9 cellular contexts compared by ENCODE assay signal in genomic region chr13:41313117-41313516, GRCh38. TPM values are rescaled to one million over a fixed set of nuclear protein-coding genes. Genes with fewer than 3 reads are reported as not detected.
DNase-seq lines count a peak whose midpoint lies in the region; ATAC-seq and TF ChIP-seq lines count a peak whose summit lies in the region.
"Had no signal": no experiment of that assay in that cellular context is flagged by ENCODE, and none has a peak within 500 bp of the region (broad histone marks: within the 10 kb centered on the region; RNA-seq: fewer than 3 reads in every experiment).

No MANE protein-coding gene starts in this region.

- peak overlapping the region; percentile 96; the same call in 1 of the 2 replicates for H3K9ac ChIP-seq in HUES64 (ENCODE audit: low read depth, low read length)

- intact Hi-C loops in CD4-positive, alpha-beta memory T cell (cut with micrococcal nuclease) = loop anchor here (5.0 kb wide), 4 partner anchors 44 to 734 kb away; partner anchors contain the start of genes DGKH, KBTBD6 and WBP4

- peaks cover 0 to 2% (median 0%) of the 10 kb centered on the region in 8 donors for H3K9me3 Mint-ChIP-seq in CD4-positive, alpha-beta memory T cell
- no peaks in the 10 kb centered on the region for H3K9me3 Mint-ChIP-seq in central memory CD8-positive, alpha-beta T cell
- H3K9me3 Mint-ChIP-seq in natural killer cell treated with Interleukin-12 subunit alpha and Interleukin-12 subunit beta and Interleukin-15 and Interleukin-18, amount 100 ng/mL, for 72 hours = no peaks in the 10 kb centered on the region

- H3K4me3 Mint-ChIP-seq in CD4-positive, alpha-beta memory T cell = peak overlapping the region; percentile 49 to 96 (median 72)
- peak overlapping the region; percentile 98 for H3K4me3 Mint-ChIP-seq in central memory CD8-positive, alpha-beta T cell
- peak overlapping the region; percentile 98 for H3K4me3 Mint-ChIP-seq in natural killer cell treated with Interleukin-12 subunit alpha and Interleukin-12 subunit beta and Interleukin-15 and Interleukin-18, amount 100 ng/mL, for 72 hours

- in situ Hi-C loops in GM13977 (cut with MboI; ENCODE audit: low pct_unique_long_range_greater_than_20kb, low sequenced_read_pairs, unreplicated experiment) = no loop called here

- H3K4me3 ChIP-seq in CD4-positive, alpha-beta memory T cell (ENCODE audit: low read length in 2 of 2) = peak overlapping the region in 1 of 2 donors; percentile 9
- H3K4me3 ChIP-seq in HUES64 (ENCODE audit: low read length) = peak overlapping the region; percentile 85

- TF ChIP-seq CTCF in GM13977 (IDR thresholded peaks at IDR 0.05; ENCODE audit: extremely low read depth, insufficient read depth, missing control alignments) = no peak

- DNase-seq in CD4-positive, alpha-beta memory T cell = no peak
- DNase-seq in central memory CD8-positive, alpha-beta T cell (ENCODE audit: low spot score in 2 of 2) = no peak
- DNase-seq in natural killer cell treated with Interleukin-12 subunit alpha and Interleukin-12 subunit beta and Interleukin-15 and Interleukin-18, amount 100 ng/mL, for 72 hours (ENCODE audit: low spot score) = no peak
- no peak for DNase-seq in stimulated activated naive CD4-positive, alpha-beta T cell treated with Interleukin-2 at 50 U/mL for 16 hours (lab: John Stamatoyannopoulos, UW)
- no peak for DNase-seq in GM19238 (ENCODE audit: insufficient read length, low spot score)
- no peak for DNase-seq in GM13977 (ENCODE audit: low spot score)
- no peak for DNase-seq in SW480 (ENCODE audit: low spot score)
- DNase-seq: NCI-H524 had no signal

- WGBS in HUES64 = 43% methylated on average over 4 of the region's 5 CpGs

- POLR2A ChIA-PET in CD4-positive, alpha-beta memory T cell (lab: Charles Lee; ENCODE audit: partially characterized antibody) = interaction anchor here (1.0 to 1.6 kb wide), 2 partner anchors 15 to 50 kb away, joined by 4 to 6 read pairs; partner anchors contain the start of gene MTRF1

- no peaks in the 10 kb centered on the region for H3K9me3 ChIP-seq in CD4-positive, alpha-beta memory T cell (ENCODE audit: control insufficient read depth in 1 of 2, low read length in 2 of 2)
- no peaks in the 10 kb centered on the region for H3K9me3 ChIP-seq in HUES64 (ENCODE audit: insufficient read depth, low read depth, low read length)

- H3K4me1 Mint-ChIP-seq in CD4-positive, alpha-beta memory T cell = peaks cover 33 to 65% (median 50%) of the 10 kb centered on the region in 4 donors
- H3K4me1 Mint-ChIP-seq in central memory CD8-positive, alpha-beta T cell = peaks cover 32% of the 10 kb centered on the region
- H3K4me1 Mint-ChIP-seq in natural killer cell treated with Interleukin-12 subunit alpha and Interleukin-12 subunit beta and Interleukin-15 and Interleukin-18, amount 100 ng/mL, for 72 hours (ENCODE audit: low read depth in 2 of 2) = peaks cover 17 to 30% of the 10 kb centered on the region in 2 donors

- H3K27me3 ChIP-seq in CD4-positive, alpha-beta memory T cell (ENCODE audit: insufficient read depth, low read length) = no peaks in the 10 kb centered on the region
- no peaks in the 10 kb centered on the region for H3K27me3 ChIP-seq in HUES64 (ENCODE audit: insufficient read depth, low read length)

- peaks cover 51% of the 10 kb centered on the region for H3K4me1 ChIP-seq in CD4-positive, alpha-beta memory T cell (ENCODE audit: insufficient read depth, low read length)
- H3K4me1 ChIP-seq in HUES64 (ENCODE audit: insufficient read depth, low read length) = peaks cover 30% of the 10 kb centered on the region

- no peak overlapping the region for H3K27ac ChIP-seq in CD4-positive, alpha-beta memory T cell (ENCODE audit: low read depth, low read length)
- H3K27ac ChIP-seq in HUES64 (ENCODE audit: low read depth, low read length) = no peak overlapping the region

- no peaks in the 10 kb centered on the region for H3K36me3 ChIP-seq in CD4-positive, alpha-beta memory T cell (ENCODE audit: insufficient read depth, low read length)
- H3K36me3 ChIP-seq in HUES64 (ENCODE audit: insufficient read depth, low read length) = peaks cover 15% of the 10 kb centered on the region

- no peaks in the 10 kb centered on the region for H3K27me3 Mint-ChIP-seq in CD4-positive, alpha-beta memory T cell
- H3K27me3 Mint-ChIP-seq in central memory CD8-positive, alpha-beta T cell = no peaks in the 10 kb centered on the region
- no peaks in the 10 kb centered on the region for H3K27me3 Mint-ChIP-seq in natural killer cell treated with Interleukin-12 subunit alpha and Interleukin-12 subunit beta and Interleukin-15 and Interleukin-18, amount 100 ng/mL, for 72 hours

- peak overlapping the region in 1 of 7 donors; percentile 19 for H3K27ac Mint-ChIP-seq in CD4-positive, alpha-beta memory T cell
- H3K27ac Mint-ChIP-seq in central memory CD8-positive, alpha-beta T cell (ENCODE audit: low read depth) = peak overlapping the region; percentile 42
- H3K27ac Mint-ChIP-seq in natural killer cell treated with Interleukin-12 subunit alpha and Interleukin-12 subunit beta and Interleukin-15 and Interleukin-18, amount 100 ng/mL, for 72 hours = no peak overlapping the region

- CTCF ChIA-PET in CD4-positive, alpha-beta memory T cell (lab: Charles Lee; ENCODE audit: partially characterized antibody) = interaction anchor here (0.9 kb wide), 1 partner anchor 355 kb away, joined by 3 read pairs; no protein-coding TSS in a partner anchor

- no peak for ATAC-seq in central memory CD8-positive, alpha-beta T cell (replicated peaks; ENCODE audit: extremely low read depth, poor library complexity, severe bottlenecking)
- no peak for ATAC-seq in natural killer cell treated with Interleukin-12 subunit alpha and Interleukin-12 subunit beta and Interleukin-15 and Interleukin-18, amount 100 ng/mL, for 72 hours

- peaks cover 7 to 22% of the 10 kb centered on the region in 2 donors for H3K36me3 Mint-ChIP-seq in CD4-positive, alpha-beta memory T cell
- H3K36me3 Mint-ChIP-seq in central memory CD8-positive, alpha-beta T cell (ENCODE audit: insufficient read depth) = peaks cover 17% of the 10 kb centered on the region
- H3K36me3 Mint-ChIP-seq in natural killer cell treated with Interleukin-12 subunit alpha and Interleukin-12 subunit beta and Interleukin-15 and Interleukin-18, amount 100 ng/mL, for 72 hours = no peaks in the 10 kb centered on the region

RNA-seq across cellular contexts. Expression of gene NAA16, which starts 2.0 kb away (rescaled TPM):
- 10 to 100 TPM; 62.3 to 62.5 TPM for total RNA-seq in CD4-positive, alpha-beta memory T cell
- 10 to 100 TPM in 1 of 2 donors, 1 to 10 TPM in 1; 8.6 to 17.1 TPM for polyA plus RNA-seq in CD4-positive, alpha-beta memory T cell
- polyA plus RNA-seq in HUES64 (2013, experiment 1 of 2) = 21.1 TPM
- polyA plus RNA-seq in HUES64 (2013, experiment 2 of 2) = 19.9 TPM
- 10 to 100 TPM; 16.4 to 38.9 TPM for total RNA-seq in natural killer cell treated with Interleukin-12 subunit alpha and Interleukin-12 subunit beta and Interleukin-15 and Interleukin-18, amount 100 ng/mL, for 72 hours

RNA-seq across cellular contexts. Expression of gene MTRF1, which starts 49.7 kb away (rescaled TPM):
- total RNA-seq in CD4-positive, alpha-beta memory T cell = 10 to 100 TPM; 29.5 to 30.1 TPM
- polyA plus RNA-seq in CD4-positive, alpha-beta memory T cell = 10 to 100 TPM in 1 of 2 donors, 1 to 10 TPM in 1; 5.3 to 16.0 TPM
- polyA plus RNA-seq in HUES64 (2013, experiment 1 of 2) = 10.9 TPM
- polyA plus RNA-seq in HUES64 (2013, experiment 2 of 2) = 8.9 TPM
- total RNA-seq in natural killer cell treated with Interleukin-12 subunit alpha and Interleukin-12 subunit beta and Interleukin-15 and Interleukin-18, amount 100 ng/mL, for 72 hours = 10 to 100 TPM; 17.2 to 28.3 TPM
